In the genomic region with DNA sequence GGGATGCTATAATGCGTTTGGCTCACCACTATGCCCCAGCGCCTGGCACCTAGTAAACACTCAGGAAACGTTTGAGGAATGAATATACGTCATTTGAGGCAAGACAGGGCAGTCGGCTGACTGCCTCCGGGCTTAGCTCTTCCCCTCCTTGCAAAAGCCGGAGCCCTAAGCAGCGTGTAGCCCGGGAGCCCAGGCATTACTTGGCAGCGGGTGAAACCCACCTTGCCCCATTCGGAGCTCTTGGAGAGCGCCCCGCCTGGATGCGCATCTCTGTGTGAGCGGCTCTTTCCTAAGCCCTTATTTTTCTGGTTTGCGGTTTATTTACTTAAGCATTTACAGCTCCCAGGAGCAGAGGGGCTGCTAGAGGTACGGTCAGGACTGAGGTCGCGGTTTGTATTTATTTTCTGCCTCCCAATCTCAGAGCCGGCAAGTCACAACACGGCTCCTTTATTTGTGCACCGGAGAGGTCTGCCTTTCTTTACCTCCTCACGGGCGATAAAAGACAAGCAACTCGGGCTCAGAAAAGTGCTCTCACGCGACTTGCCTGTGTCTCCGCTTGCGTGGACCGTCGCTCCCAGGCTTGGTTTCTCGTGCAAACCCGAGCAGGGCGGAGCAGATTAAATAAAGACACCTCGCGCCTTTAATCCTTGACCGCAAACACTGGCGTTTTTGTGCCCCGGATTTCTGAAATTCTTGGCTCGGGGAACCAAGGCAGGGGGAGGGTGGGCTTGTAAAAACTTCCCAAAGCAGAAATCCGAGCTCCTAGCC, we compare ENCODE assay signal across 8 cellular contexts. TPM values are rescaled to one million over a fixed set of nuclear protein-coding genes. Genes with fewer than 3 reads are reported as not detected.
DNase-seq lines count a peak whose midpoint lies in the region; ATAC-seq and TF ChIP-seq lines count a peak whose summit lies in the region.

No MANE protein-coding gene starts in this region.

- DNase-seq in NCI-H2029 (lab: John Stamatoyannopoulos, UW), result peak; percentile 9
- DNase-seq in NCI-H2029 treated with DMSO at 0.1 percent for 48 hours (lab: John Stamatoyannopoulos, UW), result no peak
- peak; percentile 49 to 73 for DNase-seq in Kasumi-1 (lab: John Stamatoyannopoulos, UW)
- DNase-seq in T-helper 22 cell (ENCODE audit: low read depth), result peak; percentile 62
- peak; percentile 46 for DNase-seq in brain microvascular endothelial cell
- peak; percentile 86 for DNase-seq in sigmoid colon

- H3K4me3 ChIP-seq in brain microvascular endothelial cell (ENCODE audit: low read depth, low read length) (peak overlapping the region; percentile 78), iPS-18c (ENCODE audit: insufficient read depth, low read depth, low read length) (peak overlapping the region; percentile 87), sigmoid colon (peak overlapping the region; percentile 76 to 85 (median 82))

- no peaks in the 10 kb centered on the region for H3K9me3 ChIP-seq in iPS-18c (ENCODE audit: control insufficient read depth, insufficient read depth, low read length)
- H3K9me3 ChIP-seq in sigmoid colon, result no peaks in the 10 kb centered on the region

- peaks cover 0 to 43% (median 31%) of the 10 kb centered on the region in 4 donors for H3K4me1 ChIP-seq in sigmoid colon

- H3K27ac ChIP-seq in brain microvascular endothelial cell (peak overlapping the region; percentile 45), sigmoid colon (peak overlapping the region; percentile 90 to 96 (median 94))

- in situ Hi-C loops in brain microvascular endothelial cell (cut with HindIII; ENCODE audit: low pct_ligation_motif_present, low sequenced_read_pairs), result no loop called here

- H3K27me3 ChIP-seq in brain microvascular endothelial cell (replicated peaks) (peaks cover 16% of the 10 kb centered on the region), sigmoid colon (no peaks in the 10 kb centered on the region)

- TF ChIP-seq POLR2A in sigmoid colon (IDR thresholded peaks at IDR 0.05), result peak in 1 of 2 donors; percentile 14

- WGBS in sigmoid colon, 2 donors, result 0% methylated on average over 41 of the region's 41 CpGs

- TF ChIP-seq EP300 in sigmoid colon (IDR thresholded peaks at IDR 0.05), result peak; percentile 16 to 63 (median 51)

- no peak for ATAC-seq in GM18870 (IDR thresholded peaks at IDR 0.05; ENCODE audit: unreplicated experiment)

- TF ChIP-seq CTCF in brain microvascular endothelial cell (IDR thresholded peaks at IDR 0.05; ENCODE audit: low read depth, low read length, missing control alignments) (no peak), sigmoid colon (IDR thresholded peaks at IDR 0.05) (no peak)

- H3K36me3 ChIP-seq in brain microvascular endothelial cell (replicated peaks) (no peaks in the 10 kb centered on the region), sigmoid colon (no peaks in the 10 kb centered on the region)

- intact Hi-C loops in sigmoid colon (cut with DNase I), result loop anchor here (2.0 to 10.0 kb wide), 5 partner anchors 26 to 694 kb away; a partner anchor contains a TSS

RNA-seq across cellular contexts. Expression of a gene that starts 0.7 kb away (rescaled TPM):
- total RNA-seq in sigmoid colon, result 100 to 1,000 TPM; 111 to 206 (median 134) TPM
- 10 to 100 TPM in 1 of 3 donors, 1 to 10 TPM in 2; 1.4 to 20.0 (median 4.2) TPM for polyA plus RNA-seq in sigmoid colon

RNA-seq across cellular contexts. Expression of a gene that starts 25.4 kb away (rescaled TPM):
- total RNA-seq in sigmoid colon, result 10 to 100 TPM; 20.2 to 57.4 (median 31.0) TPM
- 10 to 100 TPM in 2 of 3 donors, 1 to 10 TPM in 1; 8.4 to 23.3 (median 12.9) TPM for polyA plus RNA-seq in sigmoid colon
